8 cellular contexts compared by ENCODE assay signal in genomic region chr5:18305288-18305899, GRCh38.
DNase-seq lines count a peak whose midpoint lies in the region; ATAC-seq and TF ChIP-seq lines count a peak whose summit lies in the region.

No MANE protein-coding gene starts in this region.

- H3K4me3 ChIP-seq in upper lobe of left lung, result no peak overlapping the region

- ATAC-seq in GM21737 (IDR thresholded peaks at IDR 0.05; ENCODE audit: unreplicated experiment), result peak; percentile 86
- ATAC-seq in upper lobe of left lung (ENCODE audit: low FRiP score in 2 of 2), result peak in 1 of 2 donors; percentile 64

- TF ChIP-seq EP300 in upper lobe of left lung (IDR thresholded peaks at IDR 0.05), result no peak

- no peaks in the 10 kb centered on the region for H3K27me3 ChIP-seq in upper lobe of left lung

- H3K4me1 ChIP-seq in upper lobe of left lung, result no peaks in the 10 kb centered on the region

- TF ChIP-seq POLR2A in upper lobe of left lung (IDR thresholded peaks at IDR 0.05), result no peak

- WGBS in upper lobe of left lung, 2 donors, result 69 to 71% methylated on average over 8 of the region's 8 CpGs

- no peaks in the 10 kb centered on the region for H3K9me3 ChIP-seq in upper lobe of left lung

- peak; percentile 52 for DNase-seq in GM10266 (ENCODE audit: extremely low spot score)
- peak; percentile 28 for DNase-seq in M059J (ENCODE audit: low read depth)
- peak; percentile 52 for DNase-seq in iris pigment epithelial cell (ENCODE audit: low read depth)
- no peak for DNase-seq in upper lobe of left lung
- DNase-seq in NCI-H187 (lab: John Stamatoyannopoulos, UW), result no peak
- no peak for DNase-seq in NCI-H2196 (lab: John Stamatoyannopoulos, UW; ENCODE audit: unreplicated experiment)

- H3K27ac ChIP-seq in VCaP, result no peak overlapping the region
- H3K27ac ChIP-seq in upper lobe of left lung, result no peak overlapping the region

- peak; percentile 75 for TF ChIP-seq CTCF in GM10266 (IDR thresholded peaks at IDR 0.05; ENCODE audit: control insufficient read depth, insufficient read depth, low read depth, missing control alignments)
- TF ChIP-seq CTCF in VCaP (conservative IDR thresholded peaks at IDR 0.05), result peak; percentile 87
- TF ChIP-seq CTCF in upper lobe of left lung (IDR thresholded peaks at IDR 0.05), result peak; percentile 40 to 78 (median 64)

- H3K36me3 ChIP-seq in upper lobe of left lung, result no peaks in the 10 kb centered on the region

Comparison
In these comparisons a context has a peak if more than half of its experiments do, and no peak if none do; other contexts are left out.
1. DNase-seq: peak in GM10266 (single experiment), M059J (single experiment) and iris pigment epithelial cell (single experiment); none in upper lobe of left lung (0 of 2), NCI-H187 (0 of 2) and NCI-H2196 (single experiment).
2. Peak in every context shown above with its lines, with median percentiles within 50 percentile points of each other: CTCF ChIP-seq.